ENCODE assay signal across 8 cellular contexts in genomic region chr1:246566128-246566807, GRCh38. TPM values are rescaled to one million over a fixed set of nuclear protein-coding genes. Genes with fewer than 3 reads are reported as not detected.
DNase-seq lines count a peak whose midpoint lies in the region; ATAC-seq lines count a peak whose summit lies in the region.

Gene CNST (plus strand): TSS chr1:246566456. CDS start chr1:246591563, 25,107 bp downstream.
Gene TFB2M (minus strand): TSS chr1:246566261. CDS start chr1:246566138, 123 bp downstream.

- peaks cover 14 to 32% (median 27%) of the 10 kb centered on the region in 11 experiments for H3K36me3 ChIP-seq in BLaER1 treated with 17β-estradiol and CSF1 and Interleukin-3, amounts not matched to agents 10 nM and 100 nM

- intact Hi-C loops in dendritic cell treated with granulocyte-macrophage colony-stimulating factor and Interleukin-4, amounts not matched to agents 40 ng/mL and 50 ng/mL, for 4 days (cut with micrococcal nuclease): loop anchor here (5.0 to 10.0 kb wide), 3 partner anchors 41 to 189 kb away; no protein-coding TSS in a partner anchor

- H3K4me1 ChIP-seq in BLaER1 treated with 17β-estradiol and CSF1 and Interleukin-3, amounts not matched to agents 10 nM and 100 nM: peaks cover 52 to 59% (median 57%) of the 10 kb centered on the region in 10 experiments

- peak within 1 kb of the TSS; percentile 99 for H3K27ac Mint-ChIP-seq in dendritic cell treated with granulocyte-macrophage colony-stimulating factor and Interleukin-4, amounts not matched to agents 40 ng/mL and 50 ng/mL, for 4 days

- H3K27ac ChIP-seq in BLaER1 treated with 17β-estradiol and CSF1 and Interleukin-3, amounts not matched to agents 10 nM and 100 nM: peak within 1 kb of the TSS; percentile 71 to 89 (median 84)

- H3K9ac ChIP-seq in BLaER1 treated with 17β-estradiol and CSF1 and Interleukin-3, amounts not matched to agents 10 nM and 100 nM: peak within 1 kb of the TSS; percentile 86 to 93 (median 89)

- peaks cover 35% of the 10 kb centered on the region for H3K36me3 Mint-ChIP-seq in dendritic cell treated with granulocyte-macrophage colony-stimulating factor and Interleukin-4, amounts not matched to agents 40 ng/mL and 50 ng/mL, for 4 days (ENCODE audit: low read depth)

- H3K4me3 ChIP-seq in BLaER1 treated with 17β-estradiol and CSF1 and Interleukin-3, amounts not matched to agents 10 nM and 100 nM: peak within 1 kb of the TSS; percentile 88 to 99 (median 95)

- H3K4me3 Mint-ChIP-seq in dendritic cell treated with granulocyte-macrophage colony-stimulating factor and Interleukin-4, amounts not matched to agents 40 ng/mL and 50 ng/mL, for 4 days: peak within 1 kb of the TSS; percentile 99

- peaks cover 40% of the 10 kb centered on the region for H3K4me1 Mint-ChIP-seq in dendritic cell treated with granulocyte-macrophage colony-stimulating factor and Interleukin-4, amounts not matched to agents 40 ng/mL and 50 ng/mL, for 4 days (ENCODE audit: low read depth)

- H3K27me3 Mint-ChIP-seq in dendritic cell treated with granulocyte-macrophage colony-stimulating factor and Interleukin-4, amounts not matched to agents 40 ng/mL and 50 ng/mL, for 4 days: no peaks in the 10 kb centered on the region

- H3K9me3 Mint-ChIP-seq in dendritic cell treated with granulocyte-macrophage colony-stimulating factor and Interleukin-4, amounts not matched to agents 40 ng/mL and 50 ng/mL, for 4 days: no peaks in the 10 kb centered on the region

- H4K20me1 ChIP-seq in BLaER1 treated with 17β-estradiol and CSF1 and Interleukin-3, amounts not matched to agents 10 nM and 100 nM: peaks cover 0 to 37% (median 10%) of the 10 kb centered on the region in 11 experiments; a peak in 7 of 22 replicates

- H3K9me3 ChIP-seq in BLaER1 treated with 17β-estradiol and CSF1 and Interleukin-3, amounts not matched to agents 10 nM and 100 nM (replicated peaks in 1 of 11): no peaks in the 10 kb centered on the region

- H3K27me3 ChIP-seq in BLaER1 treated with 17β-estradiol and CSF1 and Interleukin-3, amounts not matched to agents 10 nM and 100 nM: no peaks in the 10 kb centered on the region

- H3K4me2 ChIP-seq in BLaER1 treated with 17β-estradiol and CSF1 and Interleukin-3, amounts not matched to agents 10 nM and 100 nM: peak within 1 kb of the TSS; percentile 89 to 99 (median 93)

- ATAC-seq in GM19328 (IDR thresholded peaks at IDR 0.05; ENCODE audit: unreplicated experiment) (peak; percentile 89), HG03520 (IDR thresholded peaks at IDR 0.05; ENCODE audit: unreplicated experiment) (peak; percentile 91), left lobe of liver (peak; percentile 97)

- DNase-seq in NCI-H69 (lab: John Stamatoyannopoulos, UW) (peak; percentile 99), left lobe of liver (ENCODE audit: low spot score) (peak; percentile 99)
- DNase-seq in activated CD4-positive, alpha-beta T cell treated with anti-CD3 and anti-CD28 coated beads, Interleukin-2, amount 50 U/mL, for 24 hours (ENCODE audit: low read depth in 1 of 2, low spot score in 1 of 2): peak; percentile 81 to 95
- peak; percentile 84 for DNase-seq in stimulated activated CD4-positive, alpha-beta T cell treated with anti-CD3 and anti-CD28 coated beads, Interleukin-2, amount 100 ng/mL, for 4 hours (ENCODE audit: low read depth)

RNA-seq across cellular contexts. Expression of gene CNST, which starts in this region (rescaled TPM):
- 16.5 TPM for total RNA-seq in left lobe of liver

RNA-seq across cellular contexts. Expression of gene TFB2M, which starts in this region (rescaled TPM):
- total RNA-seq in left lobe of liver: 14.1 TPM

Comparison
In these comparisons a context has a peak if more than half of its experiments do, and no peak if none do; other contexts are left out.
1. Peak in every context shown above with its lines: DNase-seq, ATAC-seq, H3K4me3 ChIP-seq and H3K27ac ChIP-seq.